In the genomic region with DNA sequence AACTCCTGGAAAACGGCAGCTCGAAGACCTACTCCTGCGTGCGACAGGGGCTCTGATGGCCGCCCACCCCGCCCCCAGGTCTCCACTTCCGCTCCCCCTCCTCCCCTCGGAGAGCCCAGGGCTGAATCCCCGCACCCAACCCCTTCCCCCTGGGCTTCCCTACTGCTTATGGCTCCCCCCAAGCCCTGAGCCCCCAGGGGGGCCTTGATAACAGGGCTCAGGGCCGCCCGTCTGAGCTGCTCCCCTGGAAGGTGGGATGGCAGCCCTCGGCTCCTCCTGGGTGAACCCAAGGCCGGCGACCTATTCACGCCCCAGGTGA, we compare ENCODE assay signal across 30 cellular contexts. TPM values are rescaled to one million over a fixed set of nuclear protein-coding genes. Genes with fewer than 3 reads are reported as not detected.
"Had no signal": no experiment of that assay in that cellular context is flagged by ENCODE, and none has a peak within 500 bp of the region (broad histone marks: within the 10 kb centered on the region; RNA-seq: fewer than 3 reads in every experiment).

No MANE protein-coding gene starts in this region.

- H3K27me3 Mint-ChIP-seq: stimulated activated naive CD8-positive, alpha-beta T cell treated with anti-CD3 and anti-CD28 coated beads, Interleukin-15, Interleukin-2, amounts not matched to agents 100 ng/mL and 50 ng/mL, for 24 hours had no signal

- H3K9me3 Mint-ChIP-seq: stimulated activated naive CD8-positive, alpha-beta T cell treated with anti-CD3 and anti-CD28 coated beads, Interleukin-15, Interleukin-2, amounts not matched to agents 100 ng/mL and 50 ng/mL, for 24 hours had no signal

- H3K27me3 ChIP-seq: hepatocyte, ovary, right lobe of liver had no signal

- H3K4me3 Mint-ChIP-seq: endodermal cell; naive thymus-derived CD4-positive, alpha-beta T cell; neural crest cell; stimulated activated memory B cell treated with anti-CD40 and anti-IgM and Interleukin-4, amounts not matched to agents 10 μg/mL and 1 μg/mL and 100 μg/mL, for 72 hours; stimulated activated naive CD8-positive, alpha-beta T cell treated with anti-CD3 and anti-CD28 coated beads, Interleukin-15, Interleukin-2, amounts not matched to agents 100 ng/mL and 50 ng/mL, for 24 hours had no signal

- H3K27ac ChIP-seq: coronary artery, hepatocyte, ovary, right lobe of liver, spleen, tibial artery had no signal

- H3K27ac Mint-ChIP-seq: endodermal cell; naive thymus-derived CD4-positive, alpha-beta T cell; progenitor cell of endocrine pancreas; stimulated activated memory B cell treated with anti-CD40 and anti-IgM and Interleukin-4, amounts not matched to agents 10 μg/mL and 1 μg/mL and 100 μg/mL, for 72 hours; stimulated activated naive CD8-positive, alpha-beta T cell treated with anti-CD3 and anti-CD28 coated beads, Interleukin-15, Interleukin-2, amounts not matched to agents 100 ng/mL and 50 ng/mL, for 24 hours had no signal

- H3K9me3 ChIP-seq: ovary, right lobe of liver, spleen, tibial artery had no signal

- DNase-seq: central memory CD4-positive, alpha-beta T cell; effector CD4-positive, alpha-beta T cell; endodermal cell; erythroblast; foreskin melanocyte; left ventricle myocardium superior; mesendoderm; naive thymus-derived CD4-positive, alpha-beta T cell; ovary; spleen; stimulated activated CD4-positive, alpha-beta T cell treated with anti-CD3 and anti-CD28 coated beads, Interleukin-15, amount 100 ng/mL, for 24 hours; stimulated activated CD4-positive, alpha-beta T cell treated with anti-CD3 and anti-CD28 coated beads, Interleukin-1b, Interleukin-23, amount 100 ng/mL, for 48 hours had no signal

- H3K36me3 ChIP-seq: ovary, right lobe of liver, spleen, tibial artery had no signal

- H3K4me1 ChIP-seq: right lobe of liver, tibial artery had no signal

- H3K36me3 Mint-ChIP-seq: naive thymus-derived CD4-positive, alpha-beta T cell; stimulated activated memory B cell treated with anti-CD40 and anti-IgM and Interleukin-4, amounts not matched to agents 10 μg/mL and 1 μg/mL and 100 μg/mL, for 72 hours had no signal

- H3K4me1 Mint-ChIP-seq: endodermal cell; naive thymus-derived CD4-positive, alpha-beta T cell; neural crest cell; stimulated activated memory B cell treated with anti-CD40 and anti-IgM and Interleukin-4, amounts not matched to agents 10 μg/mL and 1 μg/mL and 100 μg/mL, for 72 hours had no signal

- H3K4me3 ChIP-seq: coronary artery, hepatocyte, ovary, right lobe of liver, spleen, tibial artery had no signal

RNA-seq across cellular contexts. Expression of gene GLT6D1, which starts 30.4 kb away (rescaled TPM):
- total RNA-seq: chondrocyte; dermis microvascular lymphatic vessel endothelial cell; endothelial cell of umbilical vein; left cardiac atrium; left ventricle myocardium superior; lung microvascular endothelial cell; naive thymus-derived CD4-positive, alpha-beta T cell; neural crest cell; ovary; progenitor cell of endocrine pancreas; renal cortical epithelial cell; right lobe of liver; skeletal muscle tissue; spleen; temporal lobe; ureter had no signal
- polyA plus RNA-seq: endothelial cell of umbilical vein; hepatocyte; keratinocyte; naive thymus-derived CD4-positive, alpha-beta T cell; ovary; spleen had no signal

RNA-seq across cellular contexts. Expression of gene PAEP, which starts 47.4 kb away (rescaled TPM):
- total RNA-seq: chondrocyte; dermis microvascular lymphatic vessel endothelial cell; endodermal cell; endothelial cell of umbilical vein; hepatocyte; left cardiac atrium; left ventricle myocardium superior; lung microvascular endothelial cell; naive thymus-derived CD4-positive, alpha-beta T cell; neural crest cell; progenitor cell of endocrine pancreas; renal cortical epithelial cell; right lobe of liver; skeletal muscle tissue; spleen; temporal lobe; ureter had no signal
- polyA plus RNA-seq: endothelial cell of umbilical vein; hepatocyte; keratinocyte; naive thymus-derived CD4-positive, alpha-beta T cell; spleen had no signal

RNA-seq across cellular contexts. Expression of gene LCN9, which starts 54.2 kb away (rescaled TPM):
- total RNA-seq: dermis microvascular lymphatic vessel endothelial cell; endothelial cell of umbilical vein; left cardiac atrium; left ventricle myocardium superior; lung microvascular endothelial cell; naive thymus-derived CD4-positive, alpha-beta T cell; ovary; renal cortical epithelial cell; right lobe of liver; skeletal muscle tissue; spleen; temporal lobe; ureter had no signal
- polyA plus RNA-seq: endothelial cell of umbilical vein; keratinocyte; naive thymus-derived CD4-positive, alpha-beta T cell; ovary; spleen had no signal
